19 cellular contexts compared by ENCODE assay signal in the genomic region with DNA sequence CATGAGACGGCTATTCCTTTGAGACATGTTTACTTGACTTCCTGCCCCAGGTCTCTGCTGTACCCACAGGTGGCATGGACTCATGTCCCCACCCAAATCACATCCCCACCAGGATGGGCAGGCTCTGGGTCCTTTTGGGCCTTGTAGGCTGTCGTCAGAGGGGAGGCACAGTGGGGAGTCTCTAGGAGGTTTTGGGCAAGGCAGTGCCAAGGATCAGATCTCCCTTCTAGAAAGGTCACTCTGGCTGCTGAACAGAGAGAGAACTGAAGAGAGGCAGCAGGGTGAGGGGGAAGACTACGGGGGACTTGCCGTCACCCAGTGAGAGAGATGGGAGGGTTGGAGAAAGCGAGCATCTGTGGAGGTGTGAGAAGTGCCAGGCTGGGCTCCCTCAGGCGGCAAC. TPM values are rescaled to one million over a fixed set of nuclear protein-coding genes. Genes with fewer than 3 reads are reported as not detected.
DNase-seq lines count a peak whose midpoint lies in the region; ATAC-seq and TF ChIP-seq lines count a peak whose summit lies in the region.
"Had no signal": no experiment of that assay in that cellular context is flagged by ENCODE, and none has a peak within 500 bp of the region (broad histone marks: within the 10 kb centered on the region; RNA-seq: fewer than 3 reads in every experiment).

No MANE protein-coding gene starts in this region.

- H2BK120ac ChIP-seq in neuronal stem cell (ENCODE audit: low read depth, low read length) = no peak overlapping the region

- ATAC-seq in heart right ventricle (no peak), HG03460 (IDR thresholded peaks at IDR 0.05; ENCODE audit: unreplicated experiment) (no peak), GM21737 (IDR thresholded peaks at IDR 0.05; ENCODE audit: unreplicated experiment) (no peak)
- ATAC-seq: CD8-positive, alpha-beta T cell had no signal

- H4K20me1 ChIP-seq in hepatocyte (ENCODE audit: insufficient read depth, poor library complexity, severe bottlenecking) = peaks cover 2% of the 10 kb centered on the region

- H3K4ac ChIP-seq in neuronal stem cell (ENCODE audit: low read length) = no peak overlapping the region

- H3K36me3 ChIP-seq in left ventricle myocardium inferior (no peaks in the 10 kb centered on the region), heart right ventricle (no peaks in the 10 kb centered on the region), hepatocyte (replicated peaks; ENCODE audit: insufficient read depth, low read depth) (no peaks in the 10 kb centered on the region), neuronal stem cell (replicated peaks in 1 of 2; ENCODE audit: control insufficient read depth in 2 of 2, insufficient read depth in 2 of 2, low read length in 2 of 2) (no peaks in the 10 kb centered on the region)
- H3K36me3 ChIP-seq: BE2C had no signal

- peak overlapping the region; percentile 44 for H3K4me2 ChIP-seq in hepatocyte
- H3K4me2 ChIP-seq in neuronal stem cell (ENCODE audit: insufficient read depth, low read length, poor library complexity, severe bottlenecking) = no peak overlapping the region

- no peak overlapping the region for H2BK12ac ChIP-seq in neuronal stem cell (ENCODE audit: low read length)

- H3K9ac ChIP-seq in neuronal stem cell (ENCODE audit: low read depth, low read length, poor library complexity) = no peak overlapping the region
- H3K9ac ChIP-seq: GM23248 had no signal

- H3K27ac ChIP-seq in left ventricle myocardium inferior (replicated peaks) = no peak overlapping the region
- no peak overlapping the region for H3K27ac ChIP-seq in heart right ventricle
- peak overlapping the region; percentile 77 for H3K27ac ChIP-seq in hepatocyte
- H3K27ac ChIP-seq in neuronal stem cell (replicated peaks; ENCODE audit: low read length) = no peak overlapping the region
- H3K27ac ChIP-seq: GM23248, RWPE1, SJSA1 had no signal

- H2BK15ac ChIP-seq in neuronal stem cell (ENCODE audit: low read length) = no peak overlapping the region

- H3K27me3 ChIP-seq in left ventricle myocardium inferior (ENCODE audit: low read depth) (no peaks in the 10 kb centered on the region), heart right ventricle (no peaks in the 10 kb centered on the region), hepatocyte (no peaks in the 10 kb centered on the region), neuronal stem cell (ENCODE audit: control insufficient read depth in 3 of 3, insufficient read depth in 3 of 3, low read depth in 1 of 3, low read length in 3 of 3) (peaks cover 0 to 38% (median 0%) of the 10 kb centered on the region in 3 experiments)
- H3K27me3 ChIP-seq: BE2C, SJSA1 had no signal

- peaks cover 7% of the 10 kb centered on the region for H3K9me3 ChIP-seq in left ventricle myocardium inferior (replicated peaks)
- H3K9me3 ChIP-seq in heart right ventricle = peaks cover 0 to 9% (median 0%) of the 10 kb centered on the region in 11 donors
- no peaks in the 10 kb centered on the region for H3K9me3 ChIP-seq in hepatocyte (ENCODE audit: low read depth)
- peaks cover 2% of the 10 kb centered on the region in 2 donors for H3K9me3 ChIP-seq in neuronal stem cell (replicated peaks in 1 of 2; ENCODE audit: control insufficient read depth in 2 of 2, insufficient read depth in 1 of 2, low read depth in 1 of 2, low read length in 2 of 2)
- H3K9me3 ChIP-seq: BE2C had no signal

- no peaks in the 10 kb centered on the region for H3K9me2 ChIP-seq in hepatocyte (replicated peaks; ENCODE audit: insufficient read depth)

- DNase-seq in left ventricle myocardium inferior (peak; percentile 3), heart right ventricle (no peak), hepatocyte (ENCODE audit: low spot score) (no peak), neuronal stem cell (ENCODE audit: low spot score) (no peak), epidermal melanocyte (ENCODE audit: insufficient read length, low spot score) (no peak)
- no peak for DNase-seq in stimulated activated CD4-positive, alpha-beta T cell treated with anti-CD3 and anti-CD28 coated beads, Interleukin-4, amount 100 ng/mL, for 4 hours
- DNase-seq: 8988T; BE2C; CD8-positive, alpha-beta T cell; DMS79 treated with DMSO at 0.1 percent for 48 hours; GM23248; MV-4-11; NCI-H1417; NCI-H187 treated with DMSO at 0.1 percent for 48 hours; NCI-H446 treated with DMSO at 0.1 percent for 48 hours had no signal

- no peak overlapping the region for H4K8ac ChIP-seq in neuronal stem cell (ENCODE audit: low read depth, low read length)

- no peak overlapping the region for H3K23ac ChIP-seq in neuronal stem cell (ENCODE audit: low read depth, low read length, poor library complexity)

- peak overlapping the region; percentile 34 for H2AK5ac ChIP-seq in neuronal stem cell (ENCODE audit: low read depth, low read length)

- H2AFZ ChIP-seq in hepatocyte (no peak overlapping the region), neuronal stem cell (ENCODE audit: low read length) (no peak overlapping the region)
- H2AFZ ChIP-seq: GM23248 had no signal

- H2BK5ac ChIP-seq in neuronal stem cell (ENCODE audit: low read length) = no peak overlapping the region

- H3K4me3 ChIP-seq in left ventricle myocardium inferior = no peak overlapping the region
- no peak overlapping the region for H3K4me3 ChIP-seq in heart right ventricle
- H3K4me3 ChIP-seq in hepatocyte = no peak overlapping the region
- H3K4me3 ChIP-seq in neuronal stem cell (ENCODE audit: low read length in 2 of 2) = no peak overlapping the region
- H3K4me3 ChIP-seq: GM23248, SJSA1 had no signal

- TF ChIP-seq CTCF in left ventricle myocardium inferior (IDR thresholded peaks at IDR 0.05; ENCODE audit: borderline replicate concordance) (no peak), heart right ventricle (IDR thresholded peaks at IDR 0.05) (no peak), hepatocyte (IDR thresholded peaks at IDR 0.05; ENCODE audit: poor library complexity) (no peak)

- no peak overlapping the region for H3K14ac ChIP-seq in neuronal stem cell (ENCODE audit: low read length)

- WGBS in heart right ventricle, 2 donors = 96 to 98% methylated on average over 6 of the region's 6 CpGs
- WGBS in hepatocyte (ENCODE audit: low lambda C conversion rate, missing lambda C conversion rate) = 98% methylated on average over 6 of the region's 6 CpGs
- no CpG with 5 or more reads among the region's 6 CpGs for WGBS in neuronal stem cell (ENCODE audit: extremely low coverage in 2 of 2, insufficient read length in 2 of 2, insufficient replicate concordance in 1 of 2), 2 donors

- no peak overlapping the region for H4K91ac ChIP-seq in neuronal stem cell (ENCODE audit: low read depth, low read length, poor library complexity)

- H3K18ac ChIP-seq in neuronal stem cell (ENCODE audit: low read length) = no peak overlapping the region

- intact Hi-C loops in left ventricle myocardium inferior (cut with micrococcal nuclease) (no loop called here), heart right ventricle (cut with DNase I) (loop anchor here in 1 of 10 donors (10.0 kb wide), 1 partner anchor 60 kb away; no protein-coding TSS in a partner anchor)

- H3K79me1 ChIP-seq in neuronal stem cell (ENCODE audit: low read depth, low read length) = no peaks in the 10 kb centered on the region

- H3K4me1 ChIP-seq in left ventricle myocardium inferior (peaks cover 24% of the 10 kb centered on the region), heart right ventricle (peaks cover 0 to 27% (median 10%) of the 10 kb centered on the region in 9 donors), hepatocyte (ENCODE audit: insufficient read depth) (peaks cover 39% of the 10 kb centered on the region), neuronal stem cell (ENCODE audit: control insufficient read depth in 2 of 2, insufficient read depth in 1 of 2, low read depth in 1 of 2, low read length in 2 of 2) (peaks cover 11 to 19% of the 10 kb centered on the region in 2 donors)

- peaks cover 4% of the 10 kb centered on the region for H3K79me2 ChIP-seq in hepatocyte

RNA-seq across cellular contexts. Expression of gene KCNQ1OT1, which starts 4.6 kb away (rescaled TPM):
- 0.33 TPM for total RNA-seq in left ventricle myocardium inferior
- under 1 TPM; 0.28 to 0.56 (median 0.43) TPM for total RNA-seq in heart right ventricle
- polyA plus RNA-seq in heart right ventricle = under 1 TPM; 0.01 to 0.73 TPM
- 6.6 and 7.9 TPM in 2 replicates for total RNA-seq in hepatocyte
- 3.1 and 4.0 TPM in 2 replicates for polyA plus RNA-seq in hepatocyte
- 0.08 TPM for polyA plus RNA-seq in neuronal stem cell (2013, experiment 1 of 2)
- polyA plus RNA-seq in neuronal stem cell (2013, experiment 2 of 2) = 0.11 TPM
